ENCODE assay signal across 8 cellular contexts in genomic region chr15:43793647-43794046, GRCh38. TPM values are rescaled to one million over a fixed set of nuclear protein-coding genes. Genes with fewer than 3 reads are reported as not detected.
DNase-seq lines count a peak whose midpoint lies in the region; ATAC-seq and TF ChIP-seq lines count a peak whose summit lies in the region.

No MANE protein-coding gene starts in this region.

- peaks cover 0 to 52% of the 10 kb centered on the region in 2 donors for H3K4me1 ChIP-seq in right atrium auricular region
- peaks cover 6 to 16% of the 10 kb centered on the region in 2 donors for H3K4me1 ChIP-seq in breast epithelium
- peaks cover 32% of the 10 kb centered on the region in 2 donors for H3K4me1 ChIP-seq in mucosa of rectum (ENCODE audit: control insufficient read depth in 2 of 2, insufficient read depth in 2 of 2, low read length in 2 of 2)

- no peak for TF ChIP-seq POLR2A in breast epithelium (IDR thresholded peaks at IDR 0.05)

- H3K4me3 ChIP-seq in right atrium auricular region: peak overlapping the region; percentile 94 to 96
- H3K4me3 ChIP-seq in breast epithelium: peak overlapping the region; percentile 89 to 98 (median 96)
- peak overlapping the region; percentile 98 to 99 for H3K4me3 ChIP-seq in mucosa of rectum (ENCODE audit: low read length in 2 of 2)

- H3K27ac ChIP-seq in right atrium auricular region: peak overlapping the region; percentile 99
- peak overlapping the region; percentile 97 to 99 for H3K27ac ChIP-seq in breast epithelium
- H3K27ac ChIP-seq in mucosa of rectum (ENCODE audit: low read depth in 2 of 2, low read length in 2 of 2): peak overlapping the region; percentile 99

- no peak for ATAC-seq in Right ventricle myocardium inferior

- H3K36me3 ChIP-seq in right atrium auricular region: peaks cover 43% of the 10 kb centered on the region
- no peaks in the 10 kb centered on the region for H3K36me3 ChIP-seq in breast epithelium
- peaks cover 40 to 44% of the 10 kb centered on the region in 2 donors for H3K36me3 ChIP-seq in mucosa of rectum (ENCODE audit: control insufficient read depth in 2 of 2, insufficient read depth in 2 of 2, low read length in 2 of 2)

- intact Hi-C loops in Right ventricle myocardium inferior (cut with DNase I) (loop anchor here (5.0 kb wide), 1 partner anchor 399 kb away; no protein-coding TSS in a partner anchor), breast epithelium (cut with DNase I; ENCODE audit: low total_unique reads) (no loop called here)

- H3K9me3 ChIP-seq in right atrium auricular region (no peaks in the 10 kb centered on the region), breast epithelium (no peaks in the 10 kb centered on the region), mucosa of rectum (ENCODE audit: control insufficient read depth in 2 of 2, low read length in 2 of 2) (no peaks in the 10 kb centered on the region)

- H3K27me3 ChIP-seq in right atrium auricular region: no peaks in the 10 kb centered on the region
- no peaks in the 10 kb centered on the region for H3K27me3 ChIP-seq in breast epithelium
- H3K27me3 ChIP-seq in mucosa of rectum (ENCODE audit: control insufficient read depth in 2 of 2, insufficient read depth in 2 of 2, low read length in 2 of 2): no peaks in the 10 kb centered on the region

- peak overlapping the region; percentile 100 for H3K9ac ChIP-seq in mucosa of rectum (ENCODE audit: low read depth in 1 of 2, low read length in 2 of 2)

- DNase-seq in right atrium auricular region (ENCODE audit: low spot score) (no peak), Right ventricle myocardium inferior (ENCODE audit: missing footprints) (no peak), breast epithelium (ENCODE audit: low spot score in 2 of 2) (no peak), NCI-H1694 (lab: John Stamatoyannopoulos, UW) (no peak), activated gamma-delta T cell (lab: John Stamatoyannopoulos, UW) (no peak), NCI-H2081 (lab: John Stamatoyannopoulos, UW) (no peak), HT-29 (ENCODE audit: low spot score) (no peak)

- TF ChIP-seq CTCF in right atrium auricular region (IDR thresholded peaks at IDR 0.05): no peak
- no peak for TF ChIP-seq CTCF in breast epithelium (IDR thresholded peaks at IDR 0.05)

RNA-seq across cellular contexts. Expression of gene SERF2, which starts 1.5 kb away (rescaled TPM):
- total RNA-seq in right atrium auricular region (100 to 1,000 TPM; 651 to 803 TPM), Right ventricle myocardium inferior (1,102 TPM), breast epithelium (100 to 1,000 TPM; 653 to 916 (median 695) TPM)
- total RNA-seq in HT-29 (2014; rRNA removed; shearing (Covaris generic)): 758 and 789 TPM in 2 replicates

RNA-seq across cellular contexts. Expression of gene SERINC4, which starts 6.4 kb away (rescaled TPM):
- total RNA-seq in right atrium auricular region (under 1 TPM in 1 of 2 donors, not detected in 1; 0.71 TPM), Right ventricle myocardium inferior (0.30 TPM), breast epithelium (under 1 TPM in 1 of 3 donors, not detected in 2; 0.16 TPM)
- total RNA-seq in HT-29 (2014; rRNA removed; shearing (Covaris generic)): not detected in 2 replicates

RNA-seq across cellular contexts. Expression of gene HYPK, which starts 6.8 kb away (rescaled TPM):
- 10 to 100 TPM; 15.0 to 16.5 TPM for total RNA-seq in right atrium auricular region
- total RNA-seq in Right ventricle myocardium inferior: 16.4 TPM
- 10 to 100 TPM in 2 of 3 donors, 1 to 10 TPM in 1; 9.5 to 17.7 (median 11.2) TPM for total RNA-seq in breast epithelium
- 16.9 and 18.8 TPM in 2 replicates for total RNA-seq in HT-29 (2014; rRNA removed; shearing (Covaris generic))

RNA-seq across cellular contexts. Expression of gene ELL3, which starts 16.9 kb away (rescaled TPM):
- total RNA-seq in right atrium auricular region (1 to 10 TPM; 2.4 to 2.6 TPM), Right ventricle myocardium inferior (1.5 TPM), breast epithelium (10 to 100 TPM in 1 of 3 donors, 1 to 10 TPM in 2; 5.2 to 14.5 (median 9.0) TPM)
- total RNA-seq in HT-29 (2014; rRNA removed; shearing (Covaris generic)): 94.9 and 101 TPM in 2 replicates

RNA-seq across cellular contexts. Expression of gene MFAP1, which starts 30.8 kb away (rescaled TPM):
- total RNA-seq in right atrium auricular region: 10 to 100 TPM; 12.3 to 16.6 TPM
- total RNA-seq in Right ventricle myocardium inferior: 18.9 TPM
- 10 to 100 TPM; 14.4 to 26.3 (median 15.7) TPM for total RNA-seq in breast epithelium
- 10.9 TPM in 2 replicates for total RNA-seq in HT-29 (2014; rRNA removed; shearing (Covaris generic))
